Comparison of ENCODE assay signal across 8 cellular contexts in genomic region chr20:25077610-25078169, GRCh38. TPM values are rescaled to one million over a fixed set of nuclear protein-coding genes. Genes with fewer than 3 reads are reported as not detected.
DNase-seq lines count a peak whose midpoint lies in the region; ATAC-seq and TF ChIP-seq lines count a peak whose summit lies in the region.

No MANE protein-coding gene starts in this region.

- TF ChIP-seq CTCF in Calu3 (IDR thresholded peaks at IDR 0.05; ENCODE audit: unreplicated experiment) = no peak
- no peak for TF ChIP-seq CTCF in epithelial cell of esophagus (IDR thresholded peaks at IDR 0.05; ENCODE audit: insufficient read depth, low read depth, low read length, missing control alignments)
- no peak for TF ChIP-seq CTCF in osteocyte (IDR thresholded peaks at IDR 0.05)

- intact Hi-C loops in Calu3 (cut with micrococcal nuclease; ENCODE audit: unreplicated experiment) = loop anchor here (2.0 kb wide), 1 partner anchor 101 kb away; no protein-coding TSS in a partner anchor

- H3K4me1 Mint-ChIP-seq in Calu3 (ENCODE audit: low read depth, unreplicated experiment) (peaks cover 8% of the 10 kb centered on the region), osteocyte (ENCODE audit: unreplicated experiment) (peaks cover 9% of the 10 kb centered on the region)

- H3K36me3 Mint-ChIP-seq in Calu3 (ENCODE audit: insufficient read depth, unreplicated experiment) = no peaks in the 10 kb centered on the region
- peaks cover 2% of the 10 kb centered on the region for H3K36me3 Mint-ChIP-seq in osteocyte (ENCODE audit: unreplicated experiment)

- H3K27me3 Mint-ChIP-seq in Calu3 (ENCODE audit: unreplicated experiment) (no peaks in the 10 kb centered on the region), osteocyte (ENCODE audit: unreplicated experiment) (peaks cover 79% of the 10 kb centered on the region)

- DNase-seq in Calu3 = no peak
- peak; percentile 36 for DNase-seq in NCI-H526 treated with DMSO at 0.1 percent for 48 hours (lab: John Stamatoyannopoulos, UW)
- peak; percentile 33 for DNase-seq in epithelial cell of esophagus (ENCODE audit: low read depth)
- peak; percentile 78 for DNase-seq in osteocyte (ENCODE audit: extremely low spot score, unreplicated experiment)
- DNase-seq in DMS153 treated with DMSO at 0.1 percent for 48 hours (lab: John Stamatoyannopoulos, UW; ENCODE audit: unreplicated experiment) = no peak
- no peak for DNase-seq in HUDEP-2 (lab: John Stamatoyannopoulos, UW; ENCODE audit: unreplicated experiment in 76 of 76)
- DNase-seq in dedifferentiated amniotic fluid mesenchymal stem cell (ENCODE audit: extremely low spot score) = no peak

- CTCF ChIA-PET in Calu3 (lab: Charles Lee) = no interaction called here

- H3K9me3 Mint-ChIP-seq in Calu3 (ENCODE audit: low read depth, unreplicated experiment) = no peaks in the 10 kb centered on the region
- no peaks in the 10 kb centered on the region for H3K9me3 Mint-ChIP-seq in osteocyte (ENCODE audit: unreplicated experiment)

- BruUV-seq in Calu3 (replicated peaks; lab: Mats Ljungman, UMichigan) = no TSS peak

- H3K4me3 ChIP-seq in epithelial cell of esophagus (ENCODE audit: low read length) = no peak overlapping the region

- H3K4me3 Mint-ChIP-seq in Calu3 (ENCODE audit: low read depth, unreplicated experiment) (peak overlapping the region; percentile 58), osteocyte (ENCODE audit: unreplicated experiment) (no peak overlapping the region)

- no peak for ATAC-seq in GM19328 (IDR thresholded peaks at IDR 0.05; ENCODE audit: unreplicated experiment)

- no peak overlapping the region for H3K27ac Mint-ChIP-seq in Calu3 (ENCODE audit: unreplicated experiment)
- H3K27ac Mint-ChIP-seq in osteocyte (ENCODE audit: unreplicated experiment) = no peak overlapping the region

RNA-seq across cellular contexts. Expression of gene VSX1, which starts 4.3 kb away (rescaled TPM):
- not detected in 2 replicates for total RNA-seq in Calu3 (2022)
- not detected in 2 replicates for total RNA-seq in osteocyte

RNA-seq across cellular contexts. Expression of gene ACSS1, which starts 19.8 kb away (rescaled TPM):
- 3.6 TPM in 2 replicates for total RNA-seq in Calu3 (2022)
- total RNA-seq in osteocyte = 7.6 and 8.2 TPM in 2 replicates

Comparison
In these comparisons a context has a peak if more than half of its experiments do, and no peak if none do; other contexts are left out.
1. DNase-seq: peak in NCI-H526 treated with DMSO at 0.1 percent for 48 hours (single experiment), epithelial cell of esophagus (single experiment) and osteocyte (single experiment); none in Calu3 (single experiment), DMS153 treated with DMSO at 0.1 percent for 48 hours (single experiment), HUDEP-2 (0 of 76) and dedifferentiated amniotic fluid mesenchymal stem cell (single experiment).